1 cellular context compared by ENCODE assay signal in genomic region chrX:132955710-132956109, GRCh38.
TF ChIP-seq lines count a peak whose summit lies in the region.

No MANE protein-coding gene starts in this region.

TF ChIP-seq in SK-N-SH treated with all-trans-retinoic acid at 6 μM for 48 hours, 23 proteins besides CTCF, POLR2A, EP300 and RAD21 (continued from another document):
- TF ChIP-seq PATZ1 (CRISPR knock-in tag; IDR thresholded peaks at IDR 0.05; ENCODE audit: borderline replicate concordance) (no peak), ZNF565 (CRISPR knock-in tag; conservative IDR thresholded peaks at IDR 0.05; ENCODE audit: low read depth) (no peak), TSHZ2 (CRISPR knock-in tag; IDR thresholded peaks at IDR 0.05) (no peak), CSDC2 (CRISPR knock-in tag; IDR thresholded peaks at IDR 0.05) (no peak), ISL1 (CRISPR knock-in tag; IDR thresholded peaks at IDR 0.05) (no peak), SNAI2 (CRISPR knock-in tag; IDR thresholded peaks at IDR 0.05) (no peak), ESRRG (CRISPR knock-in tag; IDR thresholded peaks at IDR 0.05) (no peak), CSRNP3 (CRISPR knock-in tag; IDR thresholded peaks at IDR 0.05) (no peak), ZFP30 (CRISPR knock-in tag; IDR thresholded peaks at IDR 0.05) (no peak), RARB (CRISPR knock-in tag; IDR thresholded peaks at IDR 0.05) (no peak), BACH2 (CRISPR knock-in tag; IDR thresholded peaks at IDR 0.05; ENCODE audit: borderline replicate concordance) (no peak), PPARA (CRISPR knock-in tag; IDR thresholded peaks at IDR 0.05; ENCODE audit: borderline replicate concordance) (no peak), OSR1 (CRISPR knock-in tag; IDR thresholded peaks at IDR 0.05) (no peak), ARNTL (CRISPR knock-in tag; IDR thresholded peaks at IDR 0.05; ENCODE audit: borderline replicate concordance, low read depth) (no peak)
